Comparison of ENCODE assay signal across 1 cellular context in genomic region chr12:117190210-117190781, GRCh38.
TF ChIP-seq lines count a peak whose summit lies in the region.

FBXO21 (minus strand) TSS chr12:117190470; CDS start chr12:117190456, 14 bp downstream.

TF ChIP-seq in HEK293, 187 proteins besides CTCF, POLR2A, EP300 and RAD21 (continued from another document and continues in another):
- TF ChIP-seq ZSCAN4 (tag by site-specific recombination; IDR thresholded peaks at IDR 0.05) (no peak), ZBTB21 (tag by site-specific recombination; IDR thresholded peaks at IDR 0.05) (no peak), ZNF791 (tag by site-specific recombination; IDR thresholded peaks at IDR 0.05) (no peak), ZBTB11 (tag by site-specific recombination; conservative IDR thresholded peaks at IDR 0.05; ENCODE audit: low read depth) (no peak; the same call in 1 of the 2 replicates), ZNF302 (tag by site-specific recombination; IDR thresholded peaks at IDR 0.05; ENCODE audit: low read depth) (no peak), ZBTB26 (tag by site-specific recombination; optimal IDR thresholded peaks at IDR 0.05) (peak; percentile 98), PRDM1 (tag by site-specific recombination; IDR thresholded peaks at IDR 0.05) (no peak), ELK4 (IDR thresholded peaks at IDR 0.05; ENCODE audit: borderline replicate concordance, low read depth, low read length) (no peak), PRDM10 (tag by site-specific recombination; IDR thresholded peaks at IDR 0.05) (peak; percentile 79), ZSCAN16 (tag by site-specific recombination; IDR thresholded peaks at IDR 0.05) (no peak), EGR2 (tag by site-specific recombination; IDR thresholded peaks at IDR 0.05; ENCODE audit: low read depth) (peak; percentile 56), ZNF140 (tag by site-specific recombination; IDR thresholded peaks at IDR 0.05) (no peak), ZNF19 (tag by site-specific recombination; IDR thresholded peaks at IDR 0.05; ENCODE audit: low read depth) (no peak), ZNF776 (tag by site-specific recombination; IDR thresholded peaks at IDR 0.05; ENCODE audit: borderline replicate concordance) (no peak), ZNF239 (tag by site-specific recombination; IDR thresholded peaks at IDR 0.05) (no peak), ZNF843 (tag by site-specific recombination; IDR thresholded peaks at IDR 0.05) (no peak), ZNF571 (tag by site-specific recombination; IDR thresholded peaks at IDR 0.05) (no peak), ZNF132 (tag by site-specific recombination; IDR thresholded peaks at IDR 0.05; ENCODE audit: borderline replicate concordance) (no peak), ZNF2 (tag by site-specific recombination; IDR thresholded peaks at IDR 0.05) (no peak), ZNF555 (tag by site-specific recombination; conservative IDR thresholded peaks at IDR 0.05) (no peak), ZNF785 (tag by site-specific recombination; IDR thresholded peaks at IDR 0.05) (0 out of 2 replicates have a peak, but pooled peaks have one; percentile 18), ZNF324 (tag by site-specific recombination; IDR thresholded peaks at IDR 0.05) (no peak), ZFP37 (tag by site-specific recombination; IDR thresholded peaks at IDR 0.05) (no peak), ZNF596 (tag by site-specific recombination; IDR thresholded peaks at IDR 0.05) (no peak), WT1 (tag by site-specific recombination; IDR thresholded peaks at IDR 0.05) (peak; percentile 41), ZNF660 (tag by site-specific recombination; IDR thresholded peaks at IDR 0.05) (no peak; the same call in 1 of the 2 replicates), ZNF639 (tag by site-specific recombination; IDR thresholded peaks at IDR 0.05) (no peak), ZNF707 (tag by site-specific recombination; IDR thresholded peaks at IDR 0.05) (no peak), ZNF645 (tag by site-specific recombination; IDR thresholded peaks at IDR 0.05) (no peak), ZNF626 (tag by site-specific recombination; IDR thresholded peaks at IDR 0.05) (no peak), PATZ1 (tag by site-specific recombination; IDR thresholded peaks at IDR 0.05) (peak; percentile 85), SP7 (tag by site-specific recombination; IDR thresholded peaks at IDR 0.05) (peak; percentile 38; the same call in 1 of the 2 replicates), GLIS2 (tag by site-specific recombination; IDR thresholded peaks at IDR 0.05) (peak; percentile 82), ZNF404 (tag by site-specific recombination; IDR thresholded peaks at IDR 0.05) (no peak), YY1 (tag by site-specific recombination; IDR thresholded peaks at IDR 0.05) (peak; percentile 95), ZNF692 (tag by site-specific recombination; IDR thresholded peaks at IDR 0.05) (peak; percentile 75), ZNF335 (tag by site-specific recombination; conservative IDR thresholded peaks at IDR 0.05) (peak; percentile 69; the same call in 1 of the 2 replicates), ZEB2 (tag by site-specific recombination; IDR thresholded peaks at IDR 0.05) (peak; percentile 31; the same call in 1 of the 2 replicates), ZFP41 (tag by site-specific recombination; IDR thresholded peaks at IDR 0.05; ENCODE audit: borderline replicate concordance) (no peak), ZNF121 (tag by site-specific recombination; IDR thresholded peaks at IDR 0.05) (no peak), ZNF449 (tag by site-specific recombination; IDR thresholded peaks at IDR 0.05) (0 out of 2 replicates have a peak, but pooled peaks have one; percentile 13)
